ENCODE assay signal across 23 cellular contexts in genomic region chr19:46952874-46953273, GRCh38.
DNase-seq lines count a peak whose midpoint lies in the region; ATAC-seq and TF ChIP-seq lines count a peak whose summit lies in the region.
"Had no signal": no experiment of that assay in that cellular context is flagged by ENCODE, and none has a peak within 500 bp of the region (broad histone marks: within the 10 kb centered on the region; RNA-seq: fewer than 3 reads in every experiment).

No MANE protein-coding gene starts in this region.

- DNase-seq in activated CD8-positive, alpha-beta memory T cell treated with anti-CD3 and anti-CD28 coated beads, Interleukin-2, amount 10 ng/mL, durations not matched to agents 7 days and 5 days: no peak
- no peak for DNase-seq in activated CD8-positive, alpha-beta memory T cell treated with anti-CD3 and anti-CD28 coated beads, Interleukin-2, amount 50 U/mL, for 4 hours
- DNase-seq in GM23248 (no peak), WERI-Rb-1 (no peak)
- no peak for DNase-seq in activated T-helper 2 cell treated with anti-CD3 and anti-CD28 coated beads, Interferon-gamma antibody, Interleukin-2, Interleukin-4, amounts not matched to agents 10 μg/mL and 5 μg/mL and 100 μg/mL, durations not matched to agents 14 hours and 24 hours and 36 hours (ENCODE audit: low spot score)
- DNase-seq: activated gamma-delta T cell treated with Interleukin-2 at 50 U/mL for 16 hours; central memory CD4-positive, alpha-beta T cell; gastrocnemius medialis; Karpas-422; NCI-H187; NCI-H2227 treated with DMSO at 0.1 percent for 48 hours; NCI-H82; PC-3; posterior cingulate gyrus; SIG-M5 had no signal

- TF ChIP-seq CTCF in nephron (IDR thresholded peaks at IDR 0.05; ENCODE audit: unreplicated experiment in 3 of 3): no peak
- no peak for TF ChIP-seq CTCF in WERI-Rb-1 (IDR thresholded peaks at IDR 0.05; ENCODE audit: low read depth, low read length)

- no peak overlapping the region for H3K9ac ChIP-seq in GM23248

- H3K36me3 ChIP-seq in GM23248 (ENCODE audit: low read depth): no peaks in the 10 kb centered on the region
- peaks cover 5% of the 10 kb centered on the region for H3K36me3 ChIP-seq in WERI-Rb-1
- H3K36me3 ChIP-seq: ascending aorta, gastrocnemius medialis, thoracic aorta had no signal

- H3K36me3 Mint-ChIP-seq in activated CD8-positive, alpha-beta memory T cell treated with anti-CD3 and anti-CD28 coated beads, Interleukin-2, amount 10 ng/mL, durations not matched to agents 7 days and 5 days: peaks cover 37% of the 10 kb centered on the region
- peaks cover 24% of the 10 kb centered on the region for H3K36me3 Mint-ChIP-seq in activated T-helper 2 cell treated with anti-CD3 and anti-CD28 coated beads, Interferon-gamma antibody, Interleukin-2, Interleukin-4, amounts not matched to agents 10 μg/mL and 5 μg/mL and 100 μg/mL, durations not matched to agents 14 hours and 24 hours and 36 hours (ENCODE audit: low read depth)
- H3K36me3 Mint-ChIP-seq in nephron (ENCODE audit: low read depth): peaks cover 42% of the 10 kb centered on the region

- H3K27ac ChIP-seq in GM23248 (peak overlapping the region; percentile 66), WERI-Rb-1 (no peak overlapping the region)
- H3K27ac ChIP-seq: ascending aorta, gastrocnemius medialis, thoracic aorta, VCaP had no signal

- in situ Hi-C loops in GM23248 (cut with MboI): no loop called here

- H3K27me3 ChIP-seq in GM23248 (replicated peaks; ENCODE audit: insufficient read depth): no peaks in the 10 kb centered on the region
- no peaks in the 10 kb centered on the region for H3K27me3 ChIP-seq in WERI-Rb-1 (ENCODE audit: insufficient read depth, low read depth, severe bottlenecking)
- H3K27me3 ChIP-seq: ascending aorta, gastrocnemius medialis had no signal

- 87 to 94% methylated on average over 5 of the region's 5 CpGs for WGBS in GM23248 (ENCODE audit: low coverage in 1 of 2, low lambda C conversion rate in 2 of 2, missing lambda C conversion rate in 2 of 2), 2 experiments

- CTCF ChIA-PET in activated CD8-positive, alpha-beta memory T cell treated with anti-CD3 and anti-CD28 coated beads, Interleukin-2, amount 10 ng/mL, durations not matched to agents 7 days and 5 days (lab: Charles Lee): interaction anchor here (1.1 to 1.7 kb wide), 3 partner anchors 16 to 61 kb away, joined by 3 to 4 read pairs (median 4); no protein-coding TSS in a partner anchor

- ATAC-seq in activated CD8-positive, alpha-beta memory T cell treated with anti-CD3 and anti-CD28 coated beads, Interleukin-2, amount 10 ng/mL, durations not matched to agents 7 days and 5 days: no peak
- no peak for ATAC-seq in HG03280 (IDR thresholded peaks at IDR 0.05; ENCODE audit: unreplicated experiment)
- no peak for ATAC-seq in GM18873 (IDR thresholded peaks at IDR 0.05; ENCODE audit: low FRiP score, unreplicated experiment)
- ATAC-seq: gastrocnemius medialis; PC-3; stimulated activated memory B cell treated with anti-CD40 and anti-IgM and Interleukin-4, amounts not matched to agents 10 μg/mL and 1 μg/mL and 100 μg/mL, for 72 hours had no signal

- peaks cover 92% of the 10 kb centered on the region for H3K79me2 ChIP-seq in GM23248 (ENCODE audit: insufficient read depth)

- no peaks in the 10 kb centered on the region for H3K9me3 ChIP-seq in GM23248 (ENCODE audit: low read depth)
- H3K9me3 ChIP-seq in WERI-Rb-1 (ENCODE audit: severe bottlenecking): no peaks in the 10 kb centered on the region
- H3K9me3 ChIP-seq: ascending aorta, gastrocnemius medialis, thoracic aorta had no signal

- H3F3A ChIP-seq in GM23248 (ENCODE audit: insufficient read depth): peaks cover 48% of the 10 kb centered on the region

- H2AFZ ChIP-seq in GM23248: no peak overlapping the region

- H3K27ac Mint-ChIP-seq in activated CD8-positive, alpha-beta memory T cell treated with anti-CD3 and anti-CD28 coated beads, Interleukin-2, amount 10 ng/mL, durations not matched to agents 7 days and 5 days: peak overlapping the region; percentile 100
- H3K27ac Mint-ChIP-seq in activated T-helper 2 cell treated with anti-CD3 and anti-CD28 coated beads, Interferon-gamma antibody, Interleukin-2, Interleukin-4, amounts not matched to agents 10 μg/mL and 5 μg/mL and 100 μg/mL, durations not matched to agents 14 hours and 24 hours and 36 hours: peak overlapping the region; percentile 92
- peak overlapping the region in 2 of 3 experiments; percentile 9 to 30 for H3K27ac Mint-ChIP-seq in nephron
- H3K27ac Mint-ChIP-seq: stimulated activated memory B cell treated with anti-CD40 and anti-IgM and Interleukin-4, amounts not matched to agents 10 μg/mL and 1 μg/mL and 100 μg/mL, for 72 hours had no signal

- intact Hi-C loops in activated T-helper 2 cell treated with anti-CD3 and anti-CD28 coated beads, Interferon-gamma antibody, Interleukin-2, Interleukin-4, amounts not matched to agents 10 μg/mL and 5 μg/mL and 100 μg/mL, durations not matched to agents 14 hours and 24 hours and 36 hours (cut with micrococcal nuclease): no loop called here

- H3K4me1 Mint-ChIP-seq in activated CD8-positive, alpha-beta memory T cell treated with anti-CD3 and anti-CD28 coated beads, Interleukin-2, amount 10 ng/mL, durations not matched to agents 7 days and 5 days: peaks cover 78% of the 10 kb centered on the region
- peaks cover 65% of the 10 kb centered on the region for H3K4me1 Mint-ChIP-seq in activated T-helper 2 cell treated with anti-CD3 and anti-CD28 coated beads, Interferon-gamma antibody, Interleukin-2, Interleukin-4, amounts not matched to agents 10 μg/mL and 5 μg/mL and 100 μg/mL, durations not matched to agents 14 hours and 24 hours and 36 hours (ENCODE audit: low read depth)
- peaks cover 50% of the 10 kb centered on the region for H3K4me1 Mint-ChIP-seq in nephron

- no peaks in the 10 kb centered on the region for H3K9me2 ChIP-seq in GM23248 (ENCODE audit: insufficient read depth)

- no peak overlapping the region for H3K4me2 ChIP-seq in GM23248 (ENCODE audit: unreplicated experiment)

- H3K27me3 Mint-ChIP-seq in activated CD8-positive, alpha-beta memory T cell treated with anti-CD3 and anti-CD28 coated beads, Interleukin-2, amount 10 ng/mL, durations not matched to agents 7 days and 5 days: no peaks in the 10 kb centered on the region
- H3K27me3 Mint-ChIP-seq in activated T-helper 2 cell treated with anti-CD3 and anti-CD28 coated beads, Interferon-gamma antibody, Interleukin-2, Interleukin-4, amounts not matched to agents 10 μg/mL and 5 μg/mL and 100 μg/mL, durations not matched to agents 14 hours and 24 hours and 36 hours (ENCODE audit: low read depth): no peaks in the 10 kb centered on the region
- no peaks in the 10 kb centered on the region for H3K27me3 Mint-ChIP-seq in nephron (ENCODE audit: low read depth)
- H3K27me3 Mint-ChIP-seq: stimulated activated memory B cell treated with anti-CD40 and anti-IgM and Interleukin-4, amounts not matched to agents 10 μg/mL and 1 μg/mL and 100 μg/mL, for 72 hours had no signal

- H3K4me3 Mint-ChIP-seq in activated CD8-positive, alpha-beta memory T cell treated with anti-CD3 and anti-CD28 coated beads, Interleukin-2, amount 10 ng/mL, durations not matched to agents 7 days and 5 days: no peak overlapping the region
- H3K4me3 Mint-ChIP-seq in activated T-helper 2 cell treated with anti-CD3 and anti-CD28 coated beads, Interferon-gamma antibody, Interleukin-2, Interleukin-4, amounts not matched to agents 10 μg/mL and 5 μg/mL and 100 μg/mL, durations not matched to agents 14 hours and 24 hours and 36 hours (ENCODE audit: low read depth): no peak overlapping the region
- H3K4me3 Mint-ChIP-seq in nephron: no peak overlapping the region
- H3K4me3 Mint-ChIP-seq: stimulated activated memory B cell treated with anti-CD40 and anti-IgM and Interleukin-4, amounts not matched to agents 10 μg/mL and 1 μg/mL and 100 μg/mL, for 72 hours had no signal

- H3K4me1 ChIP-seq in GM23248 (ENCODE audit: insufficient read depth): peaks cover 41% of the 10 kb centered on the region

- no peaks in the 10 kb centered on the region for H4K20me1 ChIP-seq in GM23248 (ENCODE audit: insufficient read depth)

- no peaks in the 10 kb centered on the region for H3K9me3 Mint-ChIP-seq in activated CD8-positive, alpha-beta memory T cell treated with anti-CD3 and anti-CD28 coated beads, Interleukin-2, amount 10 ng/mL, durations not matched to agents 7 days and 5 days (ENCODE audit: low read depth)
- H3K9me3 Mint-ChIP-seq in activated T-helper 2 cell treated with anti-CD3 and anti-CD28 coated beads, Interferon-gamma antibody, Interleukin-2, Interleukin-4, amounts not matched to agents 10 μg/mL and 5 μg/mL and 100 μg/mL, durations not matched to agents 14 hours and 24 hours and 36 hours: no peaks in the 10 kb centered on the region
- no peaks in the 10 kb centered on the region for H3K9me3 Mint-ChIP-seq in nephron
- H3K9me3 Mint-ChIP-seq: stimulated activated memory B cell treated with anti-CD40 and anti-IgM and Interleukin-4, amounts not matched to agents 10 μg/mL and 1 μg/mL and 100 μg/mL, for 72 hours had no signal

- H3K4me3 ChIP-seq in GM23248 (no peak overlapping the region), WERI-Rb-1 (ENCODE audit: low read depth, low read length) (no peak overlapping the region)
- H3K4me3 ChIP-seq: ascending aorta, gastrocnemius medialis, lung, thoracic aorta had no signal

Comparison
In these comparisons a context has a peak if more than half of its experiments do, and no peak if none do; other contexts are left out.
1. H3K27ac Mint-ChIP-seq: peak in every context shown above with its lines; median percentile 100 in activated CD8-positive, alpha-beta memory T cell treated with anti-CD3 and anti-CD28 coated beads, Interleukin-2, amount 10 ng/mL, durations not matched to agents 7 days and 5 days; 92 in activated T-helper 2 cell treated with anti-CD3 and anti-CD28 coated beads, Interferon-gamma antibody, Interleukin-2, Interleukin-4, amounts not matched to agents 10 μg/mL and 5 μg/mL and 100 μg/mL, durations not matched to agents 14 hours and 24 hours and 36 hours; 20 in nephron.